In the genomic region with DNA sequence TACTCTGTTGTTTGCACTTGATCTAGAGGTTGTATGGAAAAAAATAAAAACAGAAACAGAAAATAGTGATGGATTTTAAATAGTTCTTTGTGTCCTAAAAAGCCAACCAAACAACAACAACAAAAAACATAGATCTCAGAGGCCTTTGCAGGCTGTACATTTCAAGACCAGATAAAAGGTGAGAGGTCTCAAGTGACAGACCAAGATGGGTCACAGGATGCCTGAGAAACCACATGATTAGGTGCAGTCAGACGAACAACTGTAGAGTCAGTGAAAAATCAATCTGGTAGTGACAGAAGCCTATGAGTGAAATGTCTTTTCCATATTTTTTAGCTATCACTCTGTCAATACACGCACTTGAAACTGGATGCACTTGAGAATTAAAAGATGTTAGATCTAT, we compare ENCODE assay signal across 29 cellular contexts.
"Had no signal": no experiment of that assay in that cellular context is flagged by ENCODE, and none has a peak within 500 bp of the region (broad histone marks: within the 10 kb centered on the region; RNA-seq: fewer than 3 reads in every experiment).

No MANE protein-coding gene starts in this region.

- H3K27ac ChIP-seq: brain microvascular endothelial cell, epithelial cell of prostate, esophagus squamous epithelium, gastroesophageal sphincter, heart right ventricle, hepatocyte had no signal

- H3K79me2 ChIP-seq: hepatocyte had no signal

- H3K36me3 ChIP-seq: brain microvascular endothelial cell, esophagus squamous epithelium, gastroesophageal sphincter, heart right ventricle had no signal

- DNase-seq: activated CD4-positive, alpha-beta memory T cell treated with anti-CD3 and anti-CD28 coated beads for 36 hours; activated CD4-positive, alpha-beta T cell treated with anti-CD3 and anti-CD28 coated beads for 36 hours; activated CD4-positive, alpha-beta T cell treated with anti-CD3 and anti-CD28 coated beads, Interleukin-2, amount 10 ng/mL, durations not matched to agents 24 days and 14 days; activated CD4-positive, CD25-positive, alpha-beta regulatory T cell; activated CD4-positive, CD25-positive, alpha-beta regulatory T cell treated with anti-CD3 and anti-CD28 coated beads, Interleukin-2, amount 50 U/mL, for 72 hours; activated CD8-positive, alpha-beta memory T cell treated with anti-CD3 and anti-CD28 coated beads for 24 hours; activated effector memory CD4-positive, alpha-beta T cell treated with Interleukin-2 at 50 U/mL for 16 hours; activated gamma-delta T cell treated with Interleukin-2 at 50 U/mL for 16 hours; activated naive CD4-positive, alpha-beta T cell treated with anti-CD3 and anti-CD28 coated beads, Interleukin-2, amount 50 U/mL, for 16 hours; activated naive CD4-positive, alpha-beta T cell treated with Interleukin-2 at 50 U/mL for 16 hours; activated T-cell treated with anti-CD3 and anti-CD28 coated beads, Interleukin-2, amount 50 U/mL, for 4 hours; amniotic stem cell; anterior cingulate cortex; brain microvascular endothelial cell; cortex of kidney; dermis blood vessel endothelial cell; effector CD4-positive, alpha-beta T cell; esophagus squamous epithelium; foreskin melanocyte; heart right ventricle; T-cell; T-helper 9 cell had no signal

- H3K9me3 Mint-ChIP-seq: central memory CD8-positive, alpha-beta T cell had no signal

- H3K4me3 Mint-ChIP-seq: activated CD4-positive, alpha-beta memory T cell treated with anti-CD3 and anti-CD28 coated beads for 36 hours; activated CD4-positive, alpha-beta T cell treated with anti-CD3 and anti-CD28 coated beads for 36 hours; activated CD4-positive, alpha-beta T cell treated with anti-CD3 and anti-CD28 coated beads, Interleukin-2, amount 10 ng/mL, durations not matched to agents 24 days and 14 days; activated naive CD8-positive, alpha-beta T cell; activated T-cell treated with anti-CD3 and anti-CD28 coated beads, Interleukin-2, amount 50 U/mL, for 4 hours; activated T-helper 17 cell treated with anti-CD3 and anti-CD28 coated beads, Interleukin-2, amount 50 U/mL, for 72 hours; central memory CD8-positive, alpha-beta T cell; T-cell; T-helper 1 cell treated with Interleukin-12 subunit alpha and Interleukin-12 subunit beta and Interleukin-4 antibody, amounts not matched to agents 30 μg/mL and 1 μg/mL, for 36 hours had no signal

- H2AFZ ChIP-seq: hepatocyte had no signal

- H3K4me1 ChIP-seq: esophagus squamous epithelium, gastroesophageal sphincter had no signal

- H3K9me3 ChIP-seq: esophagus squamous epithelium, gastroesophageal sphincter had no signal

- H3K27me3 Mint-ChIP-seq: activated CD4-positive, alpha-beta memory T cell treated with anti-CD3 and anti-CD28 coated beads for 36 hours; activated CD4-positive, alpha-beta T cell treated with anti-CD3 and anti-CD28 coated beads, Interleukin-2, amount 10 ng/mL, durations not matched to agents 24 days and 14 days; activated naive CD8-positive, alpha-beta T cell; activated T-helper 17 cell treated with anti-CD3 and anti-CD28 coated beads, Interleukin-2, amount 50 U/mL, for 72 hours; central memory CD8-positive, alpha-beta T cell; T-cell had no signal

- H3K36me3 Mint-ChIP-seq: activated CD4-positive, alpha-beta memory T cell treated with anti-CD3 and anti-CD28 coated beads for 36 hours; T-cell had no signal

- H3K27me3 ChIP-seq: brain microvascular endothelial cell, esophagus squamous epithelium, gastroesophageal sphincter, heart right ventricle, hepatocyte had no signal

- H3K27ac Mint-ChIP-seq: activated CD4-positive, alpha-beta memory T cell treated with anti-CD3 and anti-CD28 coated beads for 36 hours; activated CD4-positive, alpha-beta T cell treated with anti-CD3 and anti-CD28 coated beads for 36 hours; activated CD4-positive, alpha-beta T cell treated with anti-CD3 and anti-CD28 coated beads, Interleukin-2, amount 10 ng/mL, durations not matched to agents 24 days and 14 days; activated naive CD8-positive, alpha-beta T cell; activated T-helper 17 cell treated with anti-CD3 and anti-CD28 coated beads, Interleukin-2, amount 50 U/mL, for 72 hours; T-cell; T-helper 1 cell treated with Interleukin-12 subunit alpha and Interleukin-12 subunit beta and Interleukin-4 antibody, amounts not matched to agents 30 μg/mL and 1 μg/mL, for 36 hours had no signal

- ATAC-seq: activated CD4-positive, alpha-beta T cell treated with anti-CD3 and anti-CD28 coated beads for 36 hours; activated T-cell treated with anti-CD3 and anti-CD28 coated beads, Interleukin-2, amount 50 U/mL, for 4 hours; activated T-helper 17 cell treated with anti-CD3 and anti-CD28 coated beads, Interleukin-2, amount 50 U/mL, for 72 hours; gastroesophageal sphincter; heart right ventricle; T-cell had no signal

- H3K4me3 ChIP-seq: esophagus squamous epithelium, gastroesophageal sphincter, heart right ventricle, hepatocyte had no signal

- H3K4me2 ChIP-seq: hepatocyte had no signal
